In the genomic region with DNA sequence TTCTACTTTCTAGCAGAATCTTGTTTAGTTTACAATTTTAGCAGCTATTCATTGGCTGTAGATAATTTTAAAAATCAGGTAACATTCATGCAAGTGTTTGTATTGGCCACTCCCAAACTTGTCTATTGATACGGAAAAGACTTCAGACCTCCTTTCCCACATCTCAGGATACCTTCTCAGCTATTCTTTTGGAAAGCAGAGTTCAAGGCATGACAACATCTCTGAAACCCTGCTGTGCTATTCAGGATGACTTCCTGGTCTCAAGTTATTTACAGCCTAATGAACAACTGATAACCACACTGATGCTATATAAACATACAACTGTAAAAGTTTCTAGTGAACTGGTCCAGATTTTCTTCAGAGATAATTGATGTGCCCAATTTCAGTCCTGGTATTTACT, we compare ENCODE assay signal across 22 cellular contexts.
"Had no signal": no experiment of that assay in that cellular context is flagged by ENCODE, and none has a peak within 500 bp of the region (broad histone marks: within the 10 kb centered on the region; RNA-seq: fewer than 3 reads in every experiment).

No MANE protein-coding gene starts in this region.

- H3K4me3 Mint-ChIP-seq: naive thymus-derived CD4-positive, alpha-beta T cell; nephron progenitor cell; stimulated activated effector memory CD8-positive, alpha-beta T cell treated with anti-CD3 and anti-CD28 coated beads, Interleukin-12 subunit alpha, Interleukin-12 subunit beta, amount 100 ng/mL, for 72 hours; type B pancreatic cell had no signal

- H3K27ac ChIP-seq: dorsolateral prefrontal cortex, hepatocyte, psoas muscle, right lobe of liver, suprapubic skin, thyroid gland had no signal

- H3K27ac Mint-ChIP-seq: naive thymus-derived CD4-positive, alpha-beta T cell; nephron progenitor cell; stimulated activated effector memory CD8-positive, alpha-beta T cell treated with anti-CD3 and anti-CD28 coated beads, Interleukin-12 subunit alpha, Interleukin-12 subunit beta, amount 100 ng/mL, for 72 hours; type B pancreatic cell had no signal

- H3K27me3 ChIP-seq: dorsolateral prefrontal cortex, hepatocyte, right lobe of liver, suprapubic skin, thyroid gland had no signal

- H3K4me2 ChIP-seq: hepatocyte had no signal

- H3K4me1 ChIP-seq: psoas muscle, right lobe of liver, suprapubic skin, thyroid gland had no signal

- H3K9me3 Mint-ChIP-seq: naive thymus-derived CD4-positive, alpha-beta T cell; nephron progenitor cell; stimulated activated effector memory CD8-positive, alpha-beta T cell treated with anti-CD3 and anti-CD28 coated beads, Interleukin-12 subunit alpha, Interleukin-12 subunit beta, amount 100 ng/mL, for 72 hours; type B pancreatic cell had no signal

- H3K4me1 Mint-ChIP-seq: naive thymus-derived CD4-positive, alpha-beta T cell; nephron progenitor cell; stimulated activated effector memory CD8-positive, alpha-beta T cell treated with anti-CD3 and anti-CD28 coated beads, Interleukin-12 subunit alpha, Interleukin-12 subunit beta, amount 100 ng/mL, for 72 hours had no signal

- H3K79me2 ChIP-seq: hepatocyte had no signal

- H3K36me3 Mint-ChIP-seq: stimulated activated effector memory CD8-positive, alpha-beta T cell treated with anti-CD3 and anti-CD28 coated beads, Interleukin-12 subunit alpha, Interleukin-12 subunit beta, amount 100 ng/mL, for 72 hours had no signal

- H3K36me3 ChIP-seq: right lobe of liver, suprapubic skin had no signal

- H3K9me3 ChIP-seq: psoas muscle, right lobe of liver, suprapubic skin, thyroid gland had no signal

- FAIRE-seq: urothelium cell line had no signal

- H2AFZ ChIP-seq: hepatocyte had no signal

- H3K4me3 ChIP-seq: dorsolateral prefrontal cortex, hepatocyte, lung, psoas muscle, right lobe of liver, suprapubic skin, thyroid gland had no signal

- DNase-seq: cortex of kidney; dorsolateral prefrontal cortex; effector CD8-positive, alpha-beta T cell; foreskin melanocyte; head of caudate nucleus; left colon; left ventricle myocardium superior; naive thymus-derived CD4-positive, alpha-beta T cell; nephron progenitor cell; psoas muscle; retina; right lobe of liver; stimulated activated CD4-positive, alpha-beta T cell treated with anti-CD3 and anti-CD28 coated beads, Interleukin-4, amount 100 ng/mL, for 1 hour; stimulated activated CD8-positive, alpha-beta memory T cell treated with anti-CD3 and anti-CD28 coated beads, Interleukin-4, amount 100 ng/mL, for 48 hours; stimulated activated naive CD8-positive, alpha-beta T cell treated with anti-CD3 and anti-CD28 coated beads, Interleukin-15, Interleukin-2, amounts not matched to agents 100 U/mL and 50 U/mL, for 24 hours; thyroid gland had no signal

- H3K27me3 Mint-ChIP-seq: naive thymus-derived CD4-positive, alpha-beta T cell; type B pancreatic cell had no signal
